18 cellular contexts compared by ENCODE assay signal in the genomic region with DNA sequence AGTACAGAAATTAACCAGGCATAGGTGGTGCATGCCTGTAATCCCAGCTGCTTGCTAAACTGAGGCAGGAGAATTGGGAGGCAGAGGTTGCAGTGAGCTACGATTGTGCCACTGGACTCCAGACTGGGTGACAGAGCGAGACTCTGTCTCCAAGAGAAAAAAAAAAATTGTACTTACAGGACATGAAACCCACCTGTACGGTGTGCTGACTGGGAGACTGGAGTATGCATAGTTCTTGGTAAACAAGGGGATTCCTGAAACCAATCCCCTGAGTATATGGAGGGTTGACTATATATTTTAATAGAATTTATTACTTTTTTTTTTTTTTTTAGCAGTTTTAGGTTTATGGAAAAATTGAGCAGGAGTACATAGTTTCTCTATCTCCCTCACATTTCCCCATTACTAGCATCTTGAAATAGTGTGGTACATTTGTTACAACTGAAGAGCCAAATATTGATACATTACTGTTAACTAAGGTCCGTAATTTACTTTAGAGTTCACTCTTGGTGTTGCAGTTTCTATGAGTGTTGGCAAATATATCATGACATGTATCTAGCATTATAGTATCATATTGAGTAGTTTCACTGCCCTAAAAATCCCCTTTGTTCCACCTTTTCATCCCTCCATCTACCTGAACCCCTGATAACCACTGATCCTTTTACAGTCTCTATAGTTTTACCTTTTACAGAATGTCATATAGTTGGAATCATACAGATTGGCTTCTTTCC.
"Had no signal": no experiment of that assay in that cellular context is flagged by ENCODE, and none has a peak within 500 bp of the region (broad histone marks: within the 10 kb centered on the region; RNA-seq: fewer than 3 reads in every experiment).

No MANE protein-coding gene starts in this region.

- H3K36me3 ChIP-seq: pancreas, tibial artery, uterus had no signal

- H3K9me3 ChIP-seq: pancreas, tibial artery, uterus had no signal

- H3K27ac Mint-ChIP-seq: activated CD4-positive, alpha-beta memory T cell treated with anti-CD3 and anti-CD28 coated beads, Interleukin-2, amount 10 ng/mL, durations not matched to agents 7 days and 5 days had no signal

- H3K27me3 ChIP-seq: heart left ventricle, pancreas, tibial artery, uterus had no signal

- H3K27ac ChIP-seq: heart left ventricle, pancreas, uterus had no signal

- H3K27me3 Mint-ChIP-seq: activated CD4-positive, alpha-beta memory T cell treated with anti-CD3 and anti-CD28 coated beads, Interleukin-2, amount 10 ng/mL, durations not matched to agents 7 days and 5 days; central memory CD8-positive, alpha-beta T cell had no signal

- H3K4me3 ChIP-seq: heart left ventricle, pancreas, tibial artery, uterus had no signal

- ATAC-seq: heart left ventricle, pancreas had no signal

- DNase-seq: activated CD4-positive, alpha-beta memory T cell treated with anti-CD3 and anti-CD28 coated beads, Interleukin-2, amount 10 ng/mL, durations not matched to agents 7 days and 5 days; activated CD4-positive, alpha-beta T cell treated with anti-CD3 and anti-CD28 coated beads for 1 hour; activated CD8-positive, alpha-beta memory T cell treated with anti-CD3 and anti-CD28 coated beads, Interleukin-2, amount 50 U/mL, for 48 hours; activated gamma-delta T cell; amniotic stem cell; effector memory CD4-positive, alpha-beta T cell; heart left ventricle; mesenchymal stem cell; pancreas; stimulated activated CD4-positive, alpha-beta T cell treated with anti-CD3 and anti-CD28 coated beads, Interleukin-4, amount 100 ng/mL, for 1 hour; stimulated activated CD8-positive, alpha-beta memory T cell treated with anti-CD3 and anti-CD28 coated beads, Interleukin-4, amount 100 ng/mL, for 48 hours; T-helper 9 cell; tibial artery; uterus had no signal

- FAIRE-seq: frontal cortex, islet of Langerhans, pancreas had no signal

- H3K9me3 Mint-ChIP-seq: activated CD4-positive, alpha-beta memory T cell treated with anti-CD3 and anti-CD28 coated beads, Interleukin-2, amount 10 ng/mL, durations not matched to agents 7 days and 5 days; central memory CD8-positive, alpha-beta T cell had no signal

- H3K4me3 Mint-ChIP-seq: activated CD4-positive, alpha-beta memory T cell treated with anti-CD3 and anti-CD28 coated beads, Interleukin-2, amount 10 ng/mL, durations not matched to agents 7 days and 5 days; brain; central memory CD8-positive, alpha-beta T cell had no signal
